2 cellular contexts compared by ENCODE assay signal in genomic region chr19:44051654-44052402, GRCh38.
TF ChIP-seq lines count a peak whose summit lies in the region.

Gene ZNF223 (plus strand): TSS chr19:44052036. CDS start chr19:44055177, 3,141 bp downstream.

TF ChIP-seq in SK-N-SH, 30 proteins besides CTCF, POLR2A, EP300 and RAD21 (continued from another document):
- TF ChIP-seq ZBTB33 (IDR thresholded peaks at IDR 0.05; ENCODE audit: borderline replicate concordance, low read depth) (peak; percentile 66; the same call in 1 of the 2 replicates), TCF12 (IDR thresholded peaks at IDR 0.05) (peak; percentile 26; the same call in 1 of the 2 replicates), RFX5 (IDR thresholded peaks at IDR 0.05; ENCODE audit: low read length) (no peak), FOXM1 (IDR thresholded peaks at IDR 0.05; ENCODE audit: low read depth) (no peak), FOXJ3 (CRISPR knock-in tag; IDR thresholded peaks at IDR 0.05) (no peak), REST (IDR thresholded peaks at IDR 0.05; ENCODE audit: low read depth, low read length) (no peak), NFIC (IDR thresholded peaks at IDR 0.05; ENCODE audit: borderline replicate concordance) (peak; percentile 93), TAF1 (IDR thresholded peaks at IDR 0.05; ENCODE audit: borderline replicate concordance, low read depth, low read length) (peak; percentile 60; the same call in 1 of the 2 replicates), GABPA (IDR thresholded peaks at IDR 0.05; ENCODE audit: low read depth) (peak; percentile 89), YY1 (IDR thresholded peaks at IDR 0.05; ENCODE audit: low read depth) (peak; percentile 82; the same call in 1 of the 2 replicates), CHD2 (IDR thresholded peaks at IDR 0.05; ENCODE audit: low read length, partially characterized antibody) (peak; percentile 95), EZH2phosphoT487 (IDR thresholded peaks at IDR 0.05; ENCODE audit: borderline replicate concordance, low read depth) (no peak), IRF3 (IDR thresholded peaks at IDR 0.05; ENCODE audit: low read depth, low read length) (no peak), JUND (IDR thresholded peaks at IDR 0.05) (no peak), RCOR1 (IDR thresholded peaks at IDR 0.05; ENCODE audit: low read length) (peak; percentile 42; the same call in 1 of the 2 replicates), GATA2 (CRISPR knock-in tag; IDR thresholded peaks at IDR 0.05) (no peak), RXRA (IDR thresholded peaks at IDR 0.05; ENCODE audit: borderline replicate concordance, low read depth) (no peak), TEAD4 (IDR thresholded peaks at IDR 0.05; ENCODE audit: borderline replicate concordance, insufficient read depth) (no peak), POLR2AphosphoS5 (IDR thresholded peaks at IDR 0.05; ENCODE audit: low read depth, low read length) (peak; percentile 80; the same call in 1 of the 2 replicates), FOSL2 (IDR thresholded peaks at IDR 0.05; ENCODE audit: borderline replicate concordance, low read depth) (no peak), MXI1 (IDR thresholded peaks at IDR 0.05; ENCODE audit: low read depth, low read length) (peak; percentile 72), SMC3 (IDR thresholded peaks at IDR 0.05; ENCODE audit: low read depth, low read length) (no peak), USF1 (IDR thresholded peaks at IDR 0.05; ENCODE audit: borderline replicate concordance, low read depth) (no peak), MAX (IDR thresholded peaks at IDR 0.05; ENCODE audit: low read depth) (peak; percentile 72)

TF ChIP-seq in neural cell, 6 proteins besides CTCF, POLR2A, EP300 and RAD21 (continued from another document):
- TF ChIP-seq POLR2AphosphoS5 (IDR thresholded peaks at IDR 0.05), result peak; percentile 51
